In genomic region chr11:89361738-89362137, GRCh38 we compare ENCODE assay signal across 31 cellular contexts.
"Had no signal": no experiment of that assay in that cellular context is flagged by ENCODE, and none has a peak within 500 bp of the region (broad histone marks: within the 10 kb centered on the region; RNA-seq: fewer than 3 reads in every experiment).

No MANE protein-coding gene starts in this region.

- H3K9me3 ChIP-seq: SJCRH30 had no signal

- ATAC-seq: activated CD8-positive, alpha-beta T cell treated with anti-CD3 and anti-CD28 coated beads for 36 hours; activated T-cell treated with anti-CD3 and anti-CD28 coated beads, Interleukin-2, amount 50 U/mL, for 72 hours; activated T-helper 17 cell treated with anti-CD3 and anti-CD28 coated beads, Interleukin-2, amount 50 U/mL, for 72 hours had no signal

- H3K36me3 ChIP-seq: brain microvascular endothelial cell, SJCRH30, WERI-Rb-1 had no signal

- H3K4me1 ChIP-seq: SJCRH30 had no signal

- H3K4me3 ChIP-seq: PC-9, SJCRH30, SK-N-MC had no signal

- H3K27ac ChIP-seq: brain microvascular endothelial cell, KMS-11, PC-9, RWPE1, SJCRH30, SK-N-MC, WERI-Rb-1 had no signal

- DNase-seq: activated CD4-positive, alpha-beta T cell treated with anti-CD3 and anti-CD28 coated beads for 1 hour; activated CD4-positive, alpha-beta T cell treated with anti-CD3 and anti-CD28 coated beads for 48 hours; activated CD4-positive, CD25-positive, alpha-beta regulatory T cell; activated CD8-positive, alpha-beta T cell treated with anti-CD3 and anti-CD28 coated beads for 36 hours; activated effector memory CD4-positive, alpha-beta T cell treated with anti-CD3 and anti-CD28 coated beads, Interleukin-2, amount 50 U/mL, for 16 hours; activated naive CD4-positive, alpha-beta T cell; activated naive CD4-positive, alpha-beta T cell treated with anti-CD3 and anti-CD28 coated beads, Interleukin-2, amount 50 U/mL, for 16 hours; activated naive CD8-positive, alpha-beta T cell treated with anti-CD3 and anti-CD28 coated beads for 36 hours; activated T-cell treated with anti-CD3 and anti-CD28 coated beads, Interleukin-2, amount 50 U/mL, for 1 hour; activated T-cell treated with anti-CD3 and anti-CD28 coated beads, Interleukin-2, amount 50 U/mL, for 72 hours; amniotic stem cell; aorta; brain microvascular endothelial cell; MM.1S; MV-4-11; NCI-H1092; NCI-H1417 treated with DMSO at 0.1 percent for 48 hours; NCI-H187 treated with DMSO at 0.1 percent for 48 hours; NCI-H2081; NCI-H2171; NCI-H526; NCI-H774; PC-9; SHP77; SJCRH30; T1000; WERI-Rb-1 had no signal

- H3K27me3 ChIP-seq: brain microvascular endothelial cell, SJCRH30 had no signal
